In the genomic region with DNA sequence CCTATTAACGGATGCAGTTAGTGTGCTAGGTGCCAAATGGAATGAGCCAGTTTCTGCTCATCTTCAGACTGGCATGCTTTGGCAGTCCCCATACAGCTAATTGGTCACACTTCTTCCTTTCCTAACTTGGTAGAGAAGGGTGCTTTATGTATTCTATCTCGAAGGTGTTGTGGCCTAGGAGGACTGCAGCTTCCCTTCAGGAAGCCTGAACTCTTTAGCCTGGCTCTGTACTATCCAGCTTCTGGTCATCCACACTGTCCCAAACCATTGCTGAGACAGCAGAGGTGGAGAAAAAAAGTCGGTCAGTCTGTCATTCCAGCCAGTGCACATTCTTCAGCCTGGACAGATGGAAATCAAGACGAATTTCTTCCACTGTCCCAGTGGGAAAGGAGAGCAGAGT, we compare ENCODE assay signal across 2 cellular contexts. TPM values are rescaled to one million over a fixed set of nuclear protein-coding genes. Genes with fewer than 3 reads are reported as not detected.
"Had no signal": no experiment of that assay in that cellular context is flagged by ENCODE, and none has a peak within 500 bp of the region (broad histone marks: within the 10 kb centered on the region; RNA-seq: fewer than 3 reads in every experiment).

No MANE protein-coding gene starts in this region.

RNA-seq across cellular contexts. Expression of a gene that starts 11.0 kb away (rescaled TPM):
- total RNA-seq: G401, GM12878 had no signal
- polyA plus RNA-seq: GM12878 had no signal
